In the genomic region with DNA sequence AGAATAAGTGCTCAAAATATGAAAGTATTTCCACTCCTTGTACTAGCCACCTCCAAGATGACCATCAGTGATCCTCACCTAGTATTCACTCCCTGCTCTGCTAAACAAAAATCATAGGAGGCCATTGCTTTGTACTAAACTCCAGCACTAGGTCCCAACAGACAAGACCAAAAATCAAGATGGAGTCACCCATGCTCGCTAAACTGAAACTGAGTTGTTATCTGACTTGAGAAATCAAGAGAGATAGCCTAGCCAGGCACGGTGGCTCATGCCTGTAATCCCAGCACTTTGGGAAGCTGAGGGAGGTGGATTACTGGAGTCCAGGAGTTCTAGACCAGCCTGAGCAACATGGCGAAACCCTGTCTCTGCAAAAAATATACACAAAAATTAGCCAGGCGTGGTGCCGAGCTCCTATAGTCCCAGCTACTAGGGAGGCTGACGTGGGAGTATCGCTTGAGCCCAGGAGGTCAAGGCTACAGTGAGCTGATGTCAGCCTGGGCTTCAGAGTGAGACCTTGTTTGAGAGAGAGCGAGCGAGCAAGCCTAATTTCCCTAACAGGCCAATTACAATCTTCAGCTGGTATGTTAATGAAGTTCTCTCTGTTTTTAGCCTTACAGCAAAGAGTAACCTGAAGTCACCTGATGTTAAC, we compare ENCODE assay signal across 28 cellular contexts. TPM values are rescaled to one million over a fixed set of nuclear protein-coding genes. Genes with fewer than 3 reads are reported as not detected.
"Had no signal": no experiment of that assay in that cellular context is flagged by ENCODE, and none has a peak within 500 bp of the region (broad histone marks: within the 10 kb centered on the region; RNA-seq: fewer than 3 reads in every experiment).

No MANE protein-coding gene starts in this region.

- H3K27ac Mint-ChIP-seq: activated CD8-positive, alpha-beta T cell treated with anti-CD3 and anti-CD28 coated beads, Interleukin-2, amount 10 ng/mL, durations not matched to agents 7 days and 5 days; activated naive CD8-positive, alpha-beta T cell treated with anti-CD3 and anti-CD28 coated beads, Interleukin-2, amount 50 U/mL, for 24 hours; T-helper 1 cell treated with Interleukin-12 subunit alpha and Interleukin-12 subunit beta and Interleukin-4 antibody, amounts not matched to agents 30 μg/mL and 1 μg/mL, for 36 hours had no signal

- FAIRE-seq: astrocyte, RCC 7860 had no signal

- H3K9me3 Mint-ChIP-seq: activated naive CD4-positive, alpha-beta T cell treated with anti-CD3 and anti-CD28 coated beads, Interleukin-2, amount 50 U/mL, for 72 hours; activated naive CD8-positive, alpha-beta T cell treated with anti-CD3 and anti-CD28 coated beads, Interleukin-2, amount 50 U/mL, for 24 hours; T-helper 1 cell treated with Interleukin-12 subunit alpha and Interleukin-12 subunit beta and Interleukin-4 antibody, amounts not matched to agents 30 μg/mL and 1 μg/mL, for 36 hours had no signal

- H3K4me3 ChIP-seq: SJSA1 had no signal

- H3K4me1 ChIP-seq: SJSA1 had no signal

- H3K9me3 ChIP-seq: SJSA1 had no signal

- DNase-seq: activated CD4-positive, alpha-beta T cell treated with anti-CD3 and anti-CD28 coated beads for 4 hours; activated CD8-positive, alpha-beta memory T cell treated with anti-CD3 and anti-CD28 coated beads, Interleukin-2, amount 50 U/mL, for 48 hours; activated CD8-positive, alpha-beta T cell treated with anti-CD3 and anti-CD28 coated beads, Interleukin-2, amount 10 ng/mL, durations not matched to agents 7 days and 5 days; activated effector memory CD4-positive, alpha-beta T cell treated with anti-CD3 and anti-CD28 coated beads, Interleukin-2, amount 50 U/mL, for 16 hours; activated naive CD4-positive, alpha-beta T cell treated with Interleukin-2 at 50 U/mL for 16 hours; activated naive CD8-positive, alpha-beta T cell treated with anti-CD3 and anti-CD28 coated beads, Interleukin-2, amount 50 U/mL, for 24 hours; activated T-cell treated with anti-CD3 and anti-CD28 coated beads, Interleukin-2, amount 50 U/mL, for 1 hour; MV-4-11; NCI-H1092 treated with DMSO at 0.1 percent for 48 hours; NCI-H1417 treated with DMSO at 0.1 percent for 48 hours; NCI-H1694; NCI-H2029; NCI-H2107; NCI-H2171 treated with DMSO at 0.1 percent for 48 hours; NCI-H69; PC-3; SHP77 had no signal

- H3K4me2 ChIP-seq: KMS-11 had no signal

- H3K27ac ChIP-seq: KMS-11, SJSA1 had no signal

- H3K9ac ChIP-seq: KMS-11 had no signal

- H3K36me3 Mint-ChIP-seq: activated naive CD4-positive, alpha-beta T cell treated with anti-CD3 and anti-CD28 coated beads, Interleukin-2, amount 50 U/mL, for 72 hours; brain had no signal

- H3K4me3 Mint-ChIP-seq: activated CD8-positive, alpha-beta T cell treated with anti-CD3 and anti-CD28 coated beads, Interleukin-2, amount 10 ng/mL, durations not matched to agents 7 days and 5 days; activated naive CD8-positive, alpha-beta T cell treated with anti-CD3 and anti-CD28 coated beads, Interleukin-2, amount 50 U/mL, for 24 hours; brain; T-helper 1 cell treated with Interleukin-12 subunit alpha and Interleukin-12 subunit beta and Interleukin-4 antibody, amounts not matched to agents 30 μg/mL and 1 μg/mL, for 36 hours had no signal

- ATAC-seq: activated CD4-positive, CD25-positive, alpha-beta regulatory T cell treated with anti-CD3 and anti-CD28 coated beads, Interleukin-2, amount 50 U/mL, for 24 hours; activated CD8-positive, alpha-beta T cell treated with anti-CD3 and anti-CD28 coated beads, Interleukin-2, amount 10 ng/mL, durations not matched to agents 7 days and 5 days; activated naive CD4-positive, alpha-beta T cell treated with anti-CD3 and anti-CD28 coated beads, Interleukin-2, amount 50 U/mL, for 72 hours; activated naive CD8-positive, alpha-beta T cell treated with anti-CD3 and anti-CD28 coated beads, Interleukin-2, amount 50 U/mL, for 24 hours; PC-3; SK-N-SH treated with all-trans-retinoic acid at 6 μM for 48 hours had no signal

- H3K36me3 ChIP-seq: SJSA1 had no signal

RNA-seq across cellular contexts. Expression of a gene that starts 9.3 kb away (rescaled TPM):
- total RNA-seq: activated CD8-positive, alpha-beta T cell treated with anti-CD3 and anti-CD28 coated beads, Interleukin-2, amount 10 ng/mL, durations not matched to agents 7 days and 5 days; activated naive CD4-positive, alpha-beta T cell treated with anti-CD3 and anti-CD28 coated beads, Interleukin-2, amount 50 U/mL, for 72 hours; MCF 10A; NCI-H460; PC-3; SJSA1 had no signal

RNA-seq across cellular contexts. Expression of a gene that starts 31.7 kb away (rescaled TPM):
- total RNA-seq: activated CD8-positive, alpha-beta T cell treated with anti-CD3 and anti-CD28 coated beads, Interleukin-2, amount 10 ng/mL, durations not matched to agents 7 days and 5 days; astrocyte; MCF 10A; SJSA1 had no signal

RNA-seq across cellular contexts. Expression of a gene that starts 37.3 kb away (rescaled TPM):
- total RNA-seq: activated CD8-positive, alpha-beta T cell treated with anti-CD3 and anti-CD28 coated beads, Interleukin-2, amount 10 ng/mL, durations not matched to agents 7 days and 5 days; MCF 10A; PC-3; SJSA1 had no signal
